Comparison of ENCODE assay signal across 20 cellular contexts in the genomic region with DNA sequence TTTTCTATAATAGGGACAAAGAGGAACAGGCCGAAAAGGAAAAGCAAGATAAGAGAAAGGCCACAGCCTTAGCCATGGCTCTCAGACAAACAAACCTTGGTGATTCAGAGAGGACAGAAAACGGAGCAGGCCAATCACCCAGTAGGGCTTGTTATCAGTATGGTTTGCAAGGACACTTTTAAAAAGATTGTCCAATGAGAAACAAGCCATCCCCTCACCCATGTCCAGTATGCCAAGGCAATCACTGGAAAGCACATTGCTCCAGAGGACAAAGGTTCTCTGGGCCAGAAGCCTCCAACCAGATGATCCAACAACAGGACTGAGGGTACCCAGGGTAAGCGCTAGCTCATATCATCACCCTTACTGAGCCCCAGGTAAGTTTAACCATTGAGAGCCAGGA.
"Had no signal": no experiment of that assay in that cellular context is flagged by ENCODE, and none has a peak within 500 bp of the region (broad histone marks: within the 10 kb centered on the region; RNA-seq: fewer than 3 reads in every experiment).

No MANE protein-coding gene starts in this region.

- H3K4me3 Mint-ChIP-seq: natural killer cell; stimulated activated naive CD8-positive, alpha-beta T cell treated with anti-CD3 and anti-CD28 coated beads, Interleukin-15, amount 100 ng/mL, for 72 hours had no signal

- H3K4me3 ChIP-seq: dorsolateral prefrontal cortex, gastroesophageal sphincter, heart left ventricle, left ventricle myocardium inferior, lower lobe of right lung, pancreas, suprapubic skin, transverse colon, vagina had no signal

- H3K27ac ChIP-seq: dorsolateral prefrontal cortex, foreskin keratinocyte, gastroesophageal sphincter, heart left ventricle, left ventricle myocardium inferior, lower lobe of right lung, neutrophil, pancreas, suprapubic skin, transverse colon, vagina had no signal

- DNase-seq: dorsolateral prefrontal cortex; effector CD4-positive, alpha-beta T cell; foreskin keratinocyte; heart left ventricle; hippocampal formation; left cardiac atrium; left ventricle myocardium inferior; lower lobe of right lung; natural killer cell; stimulated activated CD4-positive, alpha-beta T cell treated with anti-CD3 and anti-CD28 coated beads, Interleukin-4, amount 100 ng/mL, for 4 hours; stimulated activated naive CD4-positive, alpha-beta T cell; stimulated activated naive CD8-positive, alpha-beta T cell treated with anti-CD3 and anti-CD28 coated beads, Interleukin-15, amount 100 ng/mL, for 72 hours; transverse colon had no signal

- ATAC-seq: foreskin keratinocyte; gastroesophageal sphincter; heart left ventricle; left cardiac atrium; lower lobe of right lung; natural killer cell; pancreas; sciatic nerve; stimulated activated naive CD8-positive, alpha-beta T cell treated with anti-CD3 and anti-CD28 coated beads, Interleukin-15, amount 100 ng/mL, for 72 hours had no signal

- H3K4me1 ChIP-seq: foreskin keratinocyte, gastroesophageal sphincter, heart left ventricle, left ventricle myocardium inferior, lower lobe of right lung, pancreas, suprapubic skin, transverse colon, vagina had no signal

- H3K27me3 ChIP-seq: dorsolateral prefrontal cortex, foreskin keratinocyte, gastroesophageal sphincter, heart left ventricle, neutrophil, pancreas, suprapubic skin, transverse colon, vagina had no signal

- H3K36me3 ChIP-seq: gastroesophageal sphincter, heart left ventricle, lower lobe of right lung, neutrophil, pancreas, suprapubic skin, transverse colon, vagina had no signal

- H3K27ac Mint-ChIP-seq: natural killer cell; progenitor cell of endocrine pancreas; stimulated activated naive CD8-positive, alpha-beta T cell treated with anti-CD3 and anti-CD28 coated beads, Interleukin-15, amount 100 ng/mL, for 72 hours had no signal

- H3K27me3 Mint-ChIP-seq: progenitor cell of endocrine pancreas; stimulated activated naive CD8-positive, alpha-beta T cell treated with anti-CD3 and anti-CD28 coated beads, Interleukin-15, amount 100 ng/mL, for 72 hours had no signal

- H3K9me3 ChIP-seq: neutrophil, pancreas, suprapubic skin had no signal

- H3K4me1 Mint-ChIP-seq: natural killer cell had no signal
